In genomic region chr5:95858661-95859326, GRCh38 we compare ENCODE assay signal across 8 cellular contexts. TPM values are rescaled to one million over a fixed set of nuclear protein-coding genes. Genes with fewer than 3 reads are reported as not detected.
DNase-seq lines count a peak whose midpoint lies in the region; ATAC-seq, FAIRE-seq and TF ChIP-seq lines count a peak whose summit lies in the region.

No MANE protein-coding gene starts in this region.

- H3K27me3 ChIP-seq in HUES6 (ENCODE audit: control insufficient read depth, insufficient read depth, low read length), result no peaks in the 10 kb centered on the region

- H4K20me1 ChIP-seq in OCI-LY7 (ENCODE audit: insufficient read depth, low read length), result no peaks in the 10 kb centered on the region

- CTCF ChIA-PET in OCI-LY7 (lab: Charles Lee; ENCODE audit: unreplicated experiment), result no interaction called here

- H3K4me2 ChIP-seq in OCI-LY7 (ENCODE audit: low read length), result peak overlapping the region; percentile 67

- no peaks in the 10 kb centered on the region for H3K9me2 ChIP-seq in OCI-LY7 (ENCODE audit: insufficient read depth, low read length)

- POLR2A ChIA-PET in OCI-LY7 (lab: Charles Lee), result no interaction called here

- intact Hi-C loops in OCI-LY7 (cut with micrococcal nuclease; ENCODE audit: unreplicated experiment), result loop anchor here (1.0 to 10.0 kb wide), 4 partner anchors 102 to 742 kb away; partner anchors contain the start of gene ELL2

- no peaks in the 10 kb centered on the region for H3K79me2 ChIP-seq in OCI-LY7 (ENCODE audit: insufficient read depth, low read depth, low read length)

- H3K27ac ChIP-seq in HUES6 (ENCODE audit: low read depth, low read length) (no peak overlapping the region), OCI-LY7 (ENCODE audit: low read depth, low read length, poor library complexity, severe bottlenecking) (no peak overlapping the region), epithelial cell of prostate (peak overlapping the region; percentile 96)

- no peak for FAIRE-seq in D721Med (lab: Jason Lieb, UNC)

- peak; percentile 98 for TF ChIP-seq CTCF in D721Med (IDR thresholded peaks at IDR 0.05; ENCODE audit: insufficient read depth, missing control alignments)
- peak; percentile 96 for TF ChIP-seq CTCF in OCI-LY7 (conservative IDR thresholded peaks at IDR 0.05; ENCODE audit: low read length)

- ATAC-seq in GM21526 (IDR thresholded peaks at IDR 0.05; ENCODE audit: low FRiP score, unreplicated experiment), result peak; percentile 88

- H3K4me3 ChIP-seq in HUES6 (ENCODE audit: low read depth, low read length) (peak overlapping the region; percentile 26; the same call in 1 of the 2 replicates), OCI-LY7 (ENCODE audit: low read depth, low read length, poor library complexity, severe bottlenecking) (no peak overlapping the region)

- H2AFZ ChIP-seq in OCI-LY7 (ENCODE audit: low read length), result peak overlapping the region; percentile 74; the same call in 1 of the 2 replicates

- H3K9ac ChIP-seq in HUES6 (ENCODE audit: low read length), result no peak overlapping the region

- DNase-seq in D721Med (ENCODE audit: insufficient read length, low spot score), result peak; percentile 94
- DNase-seq in OCI-LY7 (ENCODE audit: low spot score), result peak; percentile 83
- DNase-seq in activated T-cell treated with anti-CD3 and anti-CD28 coated beads for 48 hours (ENCODE audit: low read depth), result peak; percentile 92
- DNase-seq in epithelial cell of prostate (ENCODE audit: low read depth, low spot score), result peak; percentile 94
- DNase-seq in mucosa of gallbladder (ENCODE audit: low spot score), result peak; percentile 86
- peak; percentile 88 for DNase-seq in stimulated activated CD8-positive, alpha-beta memory T cell treated with anti-CD3 and anti-CD28 coated beads, Interleukin-4, amount 100 ng/mL, for 24 hours (ENCODE audit: low read depth)

- no peaks in the 10 kb centered on the region for H3K9me3 ChIP-seq in HUES6 (ENCODE audit: control insufficient read depth, insufficient read depth, low read depth, low read length)
- H3K9me3 ChIP-seq in OCI-LY7 (ENCODE audit: low read length), result no peaks in the 10 kb centered on the region

- H3K36me3 ChIP-seq in HUES6 (ENCODE audit: control insufficient read depth, insufficient read depth, low read length), result no peaks in the 10 kb centered on the region
- no peaks in the 10 kb centered on the region for H3K36me3 ChIP-seq in OCI-LY7 (ENCODE audit: insufficient read depth, low read length)

- BruUV-seq in OCI-LY7 (replicated peaks; lab: Mats Ljungman, UMichigan), result no TSS peak

- peaks cover 13% of the 10 kb centered on the region for H3K4me1 ChIP-seq in HUES6 (ENCODE audit: control insufficient read depth, insufficient read depth, low read length)
- H3K4me1 ChIP-seq in OCI-LY7 (ENCODE audit: insufficient read depth, low read length, poor library complexity, severe bottlenecking), result peaks cover 15% of the 10 kb centered on the region

RNA-seq across cellular contexts. Expression of gene GLRX, which starts 36.3 kb away (rescaled TPM):
- total RNA-seq in OCI-LY7 (2014; rRNA removed; shearing (Covaris generic)), result 26.7 and 80.5 TPM in 2 replicates
- total RNA-seq in OCI-LY7 (2022), result 49.3 and 52.9 TPM in 2 replicates
- total RNA-seq in mucosa of gallbladder, result 64.4 TPM
